8 cellular contexts compared by ENCODE assay signal in genomic region chr7:18495412-18496335, GRCh38. TPM values are rescaled to one million over a fixed set of nuclear protein-coding genes. Genes with fewer than 3 reads are reported as not detected.
DNase-seq lines count a peak whose midpoint lies in the region; ATAC-seq and TF ChIP-seq lines count a peak whose summit lies in the region.

TSS of gene HDAC9 (plus strand) at chr7:18495749. CDS start at chr7:18496303, 554 bp downstream.

- H3K9me3 ChIP-seq in OCI-LY3 (ENCODE audit: insufficient read depth, low read length) (no peaks in the 10 kb centered on the region), stomach (no peaks in the 10 kb centered on the region)

- H3K79me2 ChIP-seq in OCI-LY3 (ENCODE audit: low read length), result peaks cover 18% of the 10 kb centered on the region; the same call in 1 of the 2 replicates

- 16 to 25% (median 20%) methylated on average over 18 of the region's 18 CpGs for WGBS in stomach, 5 donors

- peak within 1 kb of the TSS; percentile 64 for H3K9ac ChIP-seq in OCI-LY3 (ENCODE audit: low read length)

- no peaks in the 10 kb centered on the region for H4K20me1 ChIP-seq in OCI-LY3 (ENCODE audit: insufficient read depth, low read length)

- peak within 1 kb of the TSS; percentile 80 for H3K4me3 ChIP-seq in OCI-LY3 (ENCODE audit: low read length)
- H3K4me3 ChIP-seq in coronary artery, result peak within 1 kb of the TSS; percentile 70
- peak within 1 kb of the TSS; percentile 36 to 43 (median 39) for H3K4me3 ChIP-seq in stomach

- TF ChIP-seq EP300 in stomach (IDR thresholded peaks at IDR 0.05), result no peak

- no peak for TF ChIP-seq CTCF in OCI-LY3 (IDR thresholded peaks at IDR 0.05; ENCODE audit: low read depth, low read length)
- TF ChIP-seq CTCF in coronary artery (IDR thresholded peaks at IDR 0.05), result no peak
- no peak for TF ChIP-seq CTCF in stomach (IDR thresholded peaks at IDR 0.05)

- H3K27ac ChIP-seq in OCI-LY3 (ENCODE audit: low read length) (peak within 1 kb of the TSS; percentile 18; the same call in 1 of the 2 replicates), coronary artery (peak within 1 kb of the TSS; percentile 36 to 86), stomach (peak within 1 kb of the TSS in 3 of 5 donors; percentile 47 to 59 (median 55))

- intact Hi-C loops in stomach (cut with DNase I; ENCODE audit: low total_unique reads), result no loop called here

- TF ChIP-seq POLR2A in stomach (IDR thresholded peaks at IDR 0.05), result no peak

- peak; percentile 89 for ATAC-seq in GM21423 (IDR thresholded peaks at IDR 0.05; ENCODE audit: unreplicated experiment)

- H3K27me3 ChIP-seq in OCI-LY3 (ENCODE audit: low read depth, low read length) (no peaks in the 10 kb centered on the region), stomach (no peaks in the 10 kb centered on the region)

- H3K36me3 ChIP-seq in OCI-LY3 (replicated peaks; ENCODE audit: low read depth, low read length) (no peaks in the 10 kb centered on the region), stomach (no peaks in the 10 kb centered on the region)

- peak within 1 kb of the TSS; percentile 60 for H2AFZ ChIP-seq in OCI-LY3 (ENCODE audit: low read depth, low read length)

- H3K4me2 ChIP-seq in OCI-LY3 (ENCODE audit: low read length), result peak within 1 kb of the TSS; percentile 97

- DNase-seq in Daoy (ENCODE audit: low read depth), result peak; percentile 72
- peak; percentile 16 for DNase-seq in HPDE6-E6E7 (ENCODE audit: extremely low spot score)
- no peak for DNase-seq in coronary artery (ENCODE audit: low spot score)
- peak; percentile 79 for DNase-seq in left kidney (ENCODE audit: low read depth, low spot score)
- no peak for DNase-seq in stomach
- DNase-seq in NCI-H1694 treated with DMSO at 0.1 percent for 48 hours (lab: John Stamatoyannopoulos, UW), result no peak

- H3K4me1 ChIP-seq in OCI-LY3 (ENCODE audit: low read length) (peaks cover 57% of the 10 kb centered on the region), stomach (peaks cover 0 to 57% (median 31%) of the 10 kb centered on the region in 4 donors)

RNA-seq across cellular contexts. Expression of gene HDAC9, which starts in this region (rescaled TPM):
- 22.6 and 22.7 TPM in 2 replicates for total RNA-seq in Daoy (2014; rRNA removed; shearing (Covaris generic))
- total RNA-seq in stomach, result 10 to 100 TPM in 4 of 5 donors, 1 to 10 TPM in 1; 3.5 to 60.0 (median 22.2) TPM
- polyA plus RNA-seq in stomach, result 1 to 10 TPM; 1.4 to 2.6 (median 2.0) TPM

Comparison
In these comparisons a context has a peak if more than half of its experiments do, and no peak if none do; other contexts are left out.
1. DNase-seq: peak in Daoy (single experiment), HPDE6-E6E7 (single experiment) and left kidney (single experiment); none in coronary artery (single experiment), stomach (single experiment) and NCI-H1694 treated with DMSO at 0.1 percent for 48 hours (single experiment).
2. Peak in every context shown above with its lines, with median percentiles within 50 percentile points of each other: H3K27ac ChIP-seq and H3K4me3 ChIP-seq.